ENCODE assay signal across 8 cellular contexts in genomic region chr14:45253070-45253753, GRCh38. TPM values are rescaled to one million over a fixed set of nuclear protein-coding genes. Genes with fewer than 3 reads are reported as not detected.
DNase-seq lines count a peak whose midpoint lies in the region; ATAC-seq and TF ChIP-seq lines count a peak whose summit lies in the region.

MIS18BP1 (minus strand) TSS chr14:45253202; CDS start chr14:45247286, 5,916 bp downstream.

- DNase-seq in CD8-positive, alpha-beta T cell: peak; percentile 87 to 96 (median 92)
- peak; percentile 96 for DNase-seq in HK-2 (ENCODE audit: unreplicated experiment)
- DNase-seq in NCI-H82 treated with DMSO at 0.1 percent for 48 hours (lab: John Stamatoyannopoulos, UW; ENCODE audit: unreplicated experiment): peak; percentile 57
- DNase-seq in activated CD4-positive, alpha-beta memory T cell treated with anti-CD3 and anti-CD28 coated beads for 36 hours: peak; percentile 96
- peak; percentile 98 for DNase-seq in right lobe of liver
- DNase-seq in stimulated activated CD4-positive, alpha-beta T cell treated with anti-CD3 and anti-CD28 coated beads, Interleukin-4, amount 100 ng/mL, for 4 hours: peak; percentile 87 to 91

- no peaks in the 10 kb centered on the region for H3K27me3 ChIP-seq in CD8-positive, alpha-beta T cell (ENCODE audit: insufficient read depth, low read length)
- H3K27me3 ChIP-seq in duodenal mucosa (ENCODE audit: control insufficient read depth in 1 of 2, insufficient read depth in 2 of 2, low read length in 2 of 2): no peaks in the 10 kb centered on the region
- H3K27me3 ChIP-seq in right lobe of liver: no peaks in the 10 kb centered on the region

- H3K9me3 ChIP-seq in CD8-positive, alpha-beta T cell (ENCODE audit: low read length): peaks cover 4% of the 10 kb centered on the region
- peaks cover 6 to 9% of the 10 kb centered on the region in 2 donors for H3K9me3 ChIP-seq in duodenal mucosa (ENCODE audit: control insufficient read depth in 1 of 2, low read length in 2 of 2)
- no peaks in the 10 kb centered on the region for H3K9me3 ChIP-seq in right lobe of liver

- no peaks in the 10 kb centered on the region for H3K36me3 ChIP-seq in CD8-positive, alpha-beta T cell (ENCODE audit: insufficient read depth, low read length)
- H3K36me3 ChIP-seq in duodenal mucosa (ENCODE audit: control insufficient read depth in 1 of 2, insufficient read depth in 2 of 2, low read length in 2 of 2) (no peaks in the 10 kb centered on the region), right lobe of liver (no peaks in the 10 kb centered on the region)

- H3K36me3 Mint-ChIP-seq in CD8-positive, alpha-beta T cell: peaks cover 7% of the 10 kb centered on the region
- peaks cover 9% of the 10 kb centered on the region for H3K36me3 Mint-ChIP-seq in activated CD4-positive, alpha-beta memory T cell treated with anti-CD3 and anti-CD28 coated beads for 36 hours

- intact Hi-C loops in CD8-positive, alpha-beta T cell (cut with DNase I, micrococcal nuclease): loop anchor here (1.0 to 5.0 kb wide), 10 partner anchors 15 to 356 kb away; partner anchors contain the start of genes PRPF39 (in 2 of the 2), TOGARAM1 (in 2 of the 2) and FKBP3 (in 1 of the 2)
- intact Hi-C loops in activated CD4-positive, alpha-beta memory T cell treated with anti-CD3 and anti-CD28 coated beads for 36 hours (cut with micrococcal nuclease): loop anchor here (1.0 to 5.0 kb wide), 7 partner anchors 51 to 356 kb away; partner anchors contain the start of genes FKBP3, PRPF39 and TOGARAM1
- intact Hi-C loops in right lobe of liver (cut with DNase I): loop anchor here in 1 of 2 donors (10.0 kb wide), 1 partner anchor 338 kb away; no protein-coding TSS in a partner anchor

- CTCF ChIA-PET in CD8-positive, alpha-beta T cell (lab: Charles Lee): interaction anchor here (0.6 to 2.2 kb wide), 11 partner anchors 9 to 356 kb away, joined by 3 to 11 read pairs (median 4); partner anchors contain the start of genes FKBP3, KLHL28 and TOGARAM1
- CTCF ChIA-PET in activated CD4-positive, alpha-beta memory T cell treated with anti-CD3 and anti-CD28 coated beads for 36 hours (lab: Charles Lee): interaction anchor here (0.6 to 1.4 kb wide), 16 partner anchors 9 to 356 kb away, joined by 3 to 10 read pairs (median 3); partner anchors contain the start of gene KLHL28

- H3K4me1 ChIP-seq in CD8-positive, alpha-beta T cell (ENCODE audit: insufficient read depth, low read length): peaks cover 20% of the 10 kb centered on the region
- H3K4me1 ChIP-seq in duodenal mucosa (ENCODE audit: control insufficient read depth in 1 of 2, insufficient read depth in 2 of 2, low read length in 2 of 2): peaks cover 10 to 14% of the 10 kb centered on the region in 2 donors
- peaks cover 0 to 13% (median 0%) of the 10 kb centered on the region in 4 donors for H3K4me1 ChIP-seq in right lobe of liver

- peak within 1 kb of the TSS; percentile 94 for H3K4me3 Mint-ChIP-seq in CD8-positive, alpha-beta T cell
- peak within 1 kb of the TSS; percentile 86 for H3K4me3 Mint-ChIP-seq in activated CD4-positive, alpha-beta memory T cell treated with anti-CD3 and anti-CD28 coated beads for 36 hours

- TF ChIP-seq CTCF in CD8-positive, alpha-beta T cell (IDR thresholded peaks at IDR 0.05): peak; percentile 85
- TF ChIP-seq CTCF in right lobe of liver (IDR thresholded peaks at IDR 0.05): peak; percentile 53 to 82 (median 76)

- ATAC-seq in CD8-positive, alpha-beta T cell: peak; percentile 90
- peak; percentile 83 for ATAC-seq in GM19452 (IDR thresholded peaks at IDR 0.05; ENCODE audit: unreplicated experiment)
- ATAC-seq in right lobe of liver: peak; percentile 91 to 95 (median 94)

- peak within 1 kb of the TSS; percentile 87 for H3K27ac ChIP-seq in CD8-positive, alpha-beta T cell (ENCODE audit: low read depth, low read length)
- peak within 1 kb of the TSS; percentile 87 for H3K27ac ChIP-seq in duodenal mucosa (ENCODE audit: low read depth, low read length)
- H3K27ac ChIP-seq in right lobe of liver: peak within 1 kb of the TSS; percentile 90 to 97 (median 91)

- peak within 1 kb of the TSS; percentile 66 for H3K4me3 ChIP-seq in CD8-positive, alpha-beta T cell (ENCODE audit: low read depth, low read length)
- H3K4me3 ChIP-seq in duodenal mucosa (ENCODE audit: low read depth in 1 of 2, low read length in 2 of 2) (peak within 1 kb of the TSS; percentile 79 to 87), right lobe of liver (peak within 1 kb of the TSS; percentile 70 to 89 (median 76))

- TF ChIP-seq POLR2A in right lobe of liver (IDR thresholded peaks at IDR 0.05): peak; percentile 64

- WGBS in right lobe of liver (ENCODE audit: insufficient coverage, low coverage, low lambda C conversion rate, missing lambda C conversion rate): 3% methylated on average over 30 of the region's 61 CpGs

- H3K4me1 Mint-ChIP-seq in CD8-positive, alpha-beta T cell (ENCODE audit: low read depth): peaks cover 21% of the 10 kb centered on the region
- peaks cover 17% of the 10 kb centered on the region for H3K4me1 Mint-ChIP-seq in activated CD4-positive, alpha-beta memory T cell treated with anti-CD3 and anti-CD28 coated beads for 36 hours (ENCODE audit: low read depth)

- POLR2A ChIA-PET in CD8-positive, alpha-beta T cell (lab: Charles Lee): interaction anchor here (0.9 to 2.8 kb wide), 7 partner anchors 15 to 291 kb away, joined by 3 to 15 read pairs (median 5); partner anchors contain the start of genes FANCM, FKBP3, KLHL28 and TOGARAM1
- POLR2A ChIA-PET in activated CD4-positive, alpha-beta memory T cell treated with anti-CD3 and anti-CD28 coated beads for 36 hours (lab: Charles Lee): interaction anchor here (0.5 to 2.3 kb wide), 5 partner anchors 117 to 356 kb away, joined by 3 to 12 read pairs (median 7); partner anchors contain the start of genes FANCM, KLHL28 and TOGARAM1

- H3K27ac Mint-ChIP-seq in CD8-positive, alpha-beta T cell: peak within 1 kb of the TSS; percentile 96
- peak within 1 kb of the TSS; percentile 95 for H3K27ac Mint-ChIP-seq in activated CD4-positive, alpha-beta memory T cell treated with anti-CD3 and anti-CD28 coated beads for 36 hours

- peak within 1 kb of the TSS; percentile 64 to 87 for H3K9ac ChIP-seq in duodenal mucosa (ENCODE audit: low read depth in 1 of 2, low read length in 2 of 2)

- no peaks in the 10 kb centered on the region for H3K27me3 Mint-ChIP-seq in CD8-positive, alpha-beta T cell (ENCODE audit: low read depth)
- no peaks in the 10 kb centered on the region for H3K27me3 Mint-ChIP-seq in activated CD4-positive, alpha-beta memory T cell treated with anti-CD3 and anti-CD28 coated beads for 36 hours

- H3K9me3 Mint-ChIP-seq in CD8-positive, alpha-beta T cell: peaks cover 15% of the 10 kb centered on the region
- H3K9me3 Mint-ChIP-seq in activated CD4-positive, alpha-beta memory T cell treated with anti-CD3 and anti-CD28 coated beads for 36 hours: peaks cover 15% of the 10 kb centered on the region

RNA-seq across cellular contexts. Expression of gene MIS18BP1, which starts in this region (rescaled TPM):
- total RNA-seq in CD8-positive, alpha-beta T cell: 10 to 100 TPM; 19.9 to 20.9 TPM
- 10 to 100 TPM; 53.7 to 58.5 TPM for total RNA-seq in activated CD4-positive, alpha-beta memory T cell treated with anti-CD3 and anti-CD28 coated beads for 36 hours
- 10 to 100 TPM in 1 of 6 experiments, 1 to 10 TPM in 5; 4.6 to 11.0 (median 6.4) TPM for total RNA-seq in right lobe of liver

Comparison
In these comparisons a context has a peak if more than half of its experiments do, and no peak if none do; other contexts are left out.
1. Peak in every context shown above with its lines: DNase-seq, ATAC-seq, H3K4me3 ChIP-seq and H3K27ac ChIP-seq.